Comparison of ENCODE assay signal across 1 cellular context in genomic region chrX:32644476-32644875, GRCh38.
TF ChIP-seq lines count a peak whose summit lies in the region.

No MANE protein-coding gene starts in this region.

TF ChIP-seq in WTC11, 78 proteins besides CTCF, POLR2A, EP300 and RAD21 (continued from another document):
- TF ChIP-seq STAT6 (CRISPR knock-in tag; conservative IDR thresholded peaks at IDR 0.05; ENCODE audit: low read depth) = no peak
- TF ChIP-seq ESRRA (CRISPR knock-in tag; IDR thresholded peaks at IDR 0.05; ENCODE audit: borderline replicate concordance) = no peak
- no peak for TF ChIP-seq ZNF121 (CRISPR knock-in tag; IDR thresholded peaks at IDR 0.05)
- TF ChIP-seq SOX15 (CRISPR knock-in tag; IDR thresholded peaks at IDR 0.05) = no peak
